In the genomic region with DNA sequence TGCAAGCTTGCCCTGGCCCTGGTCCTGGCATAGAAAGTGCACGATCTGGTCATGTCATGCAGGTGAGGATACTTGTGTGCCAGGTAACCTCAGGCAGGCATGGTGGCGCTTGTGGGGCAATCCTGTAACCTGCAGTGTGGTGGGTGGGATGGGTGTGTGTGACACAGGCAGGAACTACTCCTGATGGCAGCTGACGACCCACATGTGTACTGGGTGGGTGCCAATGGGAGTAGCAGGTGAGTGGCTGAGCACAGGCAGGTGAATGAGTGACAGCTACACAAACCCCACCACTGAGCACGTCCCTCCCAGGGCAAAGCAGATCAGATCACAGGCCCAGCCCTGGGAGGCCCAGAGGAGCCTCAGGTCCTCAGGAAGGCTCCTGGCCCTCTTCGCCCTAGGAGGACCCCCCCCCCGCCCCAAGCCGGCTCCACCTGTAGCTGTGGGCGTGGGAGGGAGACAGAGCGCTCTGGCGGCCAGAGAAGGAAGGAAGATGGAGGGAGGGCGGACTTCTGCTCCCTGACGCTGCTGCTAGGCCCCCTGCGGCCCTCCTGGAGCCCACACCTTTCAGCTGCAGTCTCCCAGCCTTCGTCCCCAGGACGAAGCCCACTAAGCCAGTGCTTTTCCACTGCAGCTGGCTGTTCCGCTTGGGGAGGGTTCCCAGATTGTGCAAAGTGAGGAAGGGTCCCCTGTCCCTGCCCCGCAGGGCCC, we compare ENCODE assay signal across 8 cellular contexts. TPM values are rescaled to one million over a fixed set of nuclear protein-coding genes. Genes with fewer than 3 reads are reported as not detected.
DNase-seq lines count a peak whose midpoint lies in the region; ATAC-seq and TF ChIP-seq lines count a peak whose summit lies in the region.

No MANE protein-coding gene starts in this region.

- H3K4me3 Mint-ChIP-seq in T-helper 1 cell treated with Interleukin-12 subunit alpha and Interleukin-12 subunit beta and Interleukin-4 antibody, amounts not matched to agents 30 μg/mL and 1 μg/mL, for 36 hours: peak overlapping the region; percentile 48
- H3K4me3 Mint-ChIP-seq in activated T-helper 1 cell treated with anti-CD3 and anti-CD28 coated beads, Interleukin-12 subunit alpha, Interleukin-12 subunit beta, Interleukin-2, Interleukin-4 antibody, amounts not matched to agents 30 ng/mL and 10 ng/mL and 1 ng/mL, durations not matched to agents 14 hours and 24 hours and 36 hours: peak overlapping the region; percentile 32

- H3K9me3 ChIP-seq in testis: no peaks in the 10 kb centered on the region

- H3K27ac Mint-ChIP-seq in T-helper 1 cell treated with Interleukin-12 subunit alpha and Interleukin-12 subunit beta and Interleukin-4 antibody, amounts not matched to agents 30 μg/mL and 1 μg/mL, for 36 hours: no peak overlapping the region
- H3K27ac Mint-ChIP-seq in activated T-helper 1 cell treated with anti-CD3 and anti-CD28 coated beads, Interleukin-12 subunit alpha, Interleukin-12 subunit beta, Interleukin-2, Interleukin-4 antibody, amounts not matched to agents 30 ng/mL and 10 ng/mL and 1 ng/mL, durations not matched to agents 14 hours and 24 hours and 36 hours: no peak overlapping the region

- DNase-seq in T-helper 1 cell: no peak
- DNase-seq in activated T-helper 1 cell treated with anti-CD3 and anti-CD28 coated beads, Interleukin-12 subunit alpha, Interleukin-12 subunit beta, Interleukin-2, Interleukin-4 antibody, amounts not matched to agents 30 ng/mL and 10 ng/mL and 1 ng/mL, durations not matched to agents 14 hours and 24 hours and 36 hours (ENCODE audit: low spot score): no peak
- DNase-seq in kidney epithelial cell (ENCODE audit: low read depth): no peak
- DNase-seq in testis: no peak
- DNase-seq in dedifferentiated amniotic fluid mesenchymal stem cell (ENCODE audit: extremely low spot score): no peak

- 20 to 34% methylated on average over 13 to 17 of the region's 17 CpGs for WGBS in testis, 2 donors

- TF ChIP-seq POLR2A in testis (IDR thresholded peaks at IDR 0.05): no peak

- H3K36me3 Mint-ChIP-seq in T-helper 1 cell treated with Interleukin-12 subunit alpha and Interleukin-12 subunit beta and Interleukin-4 antibody, amounts not matched to agents 30 μg/mL and 1 μg/mL, for 36 hours (ENCODE audit: low read depth): peaks cover 15% of the 10 kb centered on the region
- H3K36me3 Mint-ChIP-seq in activated T-helper 1 cell treated with anti-CD3 and anti-CD28 coated beads, Interleukin-12 subunit alpha, Interleukin-12 subunit beta, Interleukin-2, Interleukin-4 antibody, amounts not matched to agents 30 ng/mL and 10 ng/mL and 1 ng/mL, durations not matched to agents 14 hours and 24 hours and 36 hours (ENCODE audit: low read depth): peaks cover 13% of the 10 kb centered on the region

- ATAC-seq in GM19328 (IDR thresholded peaks at IDR 0.05; ENCODE audit: unreplicated experiment) (no peak), GM21381 (IDR thresholded peaks at IDR 0.05; ENCODE audit: unreplicated experiment) (no peak)

- peaks cover under 1% of the 10 kb centered on the region for H3K36me3 ChIP-seq in kidney epithelial cell (ENCODE audit: control insufficient read depth, insufficient read depth, low read length)
- no peaks in the 10 kb centered on the region for H3K36me3 ChIP-seq in testis (ENCODE audit: low read depth, missing control alignments)

- peaks cover 6% of the 10 kb centered on the region for H3K4me1 ChIP-seq in testis

- peak overlapping the region; percentile 61 for H3K4me3 ChIP-seq in kidney epithelial cell (ENCODE audit: low read depth, low read length)
- peak overlapping the region; percentile 86 to 88 for H3K4me3 ChIP-seq in testis

- H3K27me3 ChIP-seq in kidney epithelial cell (ENCODE audit: control insufficient read depth, insufficient read depth, low read length): no peaks in the 10 kb centered on the region
- no peaks in the 10 kb centered on the region for H3K27me3 ChIP-seq in testis

- no peak for TF ChIP-seq CTCF in kidney epithelial cell (IDR thresholded peaks at IDR 0.05; ENCODE audit: insufficient read depth, low read length, poor library complexity, severe bottlenecking)
- no peak for TF ChIP-seq CTCF in testis (IDR thresholded peaks at IDR 0.05)

- peaks cover 4% of the 10 kb centered on the region for H3K27me3 Mint-ChIP-seq in T-helper 1 cell treated with Interleukin-12 subunit alpha and Interleukin-12 subunit beta and Interleukin-4 antibody, amounts not matched to agents 30 μg/mL and 1 μg/mL, for 36 hours (ENCODE audit: low read depth)
- H3K27me3 Mint-ChIP-seq in activated T-helper 1 cell treated with anti-CD3 and anti-CD28 coated beads, Interleukin-12 subunit alpha, Interleukin-12 subunit beta, Interleukin-2, Interleukin-4 antibody, amounts not matched to agents 30 ng/mL and 10 ng/mL and 1 ng/mL, durations not matched to agents 14 hours and 24 hours and 36 hours (ENCODE audit: insufficient read depth): no peaks in the 10 kb centered on the region

- intact Hi-C loops in activated T-helper 1 cell treated with anti-CD3 and anti-CD28 coated beads, Interleukin-12 subunit alpha, Interleukin-12 subunit beta, Interleukin-2, Interleukin-4 antibody, amounts not matched to agents 30 ng/mL and 10 ng/mL and 1 ng/mL, durations not matched to agents 14 hours and 24 hours and 36 hours (cut with micrococcal nuclease): loop anchor here (1.0 to 10.0 kb wide), 4 partner anchors 41 to 1392 kb away; partner anchors contain the start of genes GRAMD1A, SCGB2B2, ZNF302 and ZNF599
- intact Hi-C loops in testis (cut with DNase I; ENCODE audit: low total_unique reads): loop anchor here (5.0 kb wide), 1 partner anchor 55 kb away; the partner anchor contains the start of genes SCGB2B2 and ZNF302

- H3K27ac ChIP-seq in testis: peak overlapping the region; percentile 93 to 97

- H3K4me1 Mint-ChIP-seq in T-helper 1 cell treated with Interleukin-12 subunit alpha and Interleukin-12 subunit beta and Interleukin-4 antibody, amounts not matched to agents 30 μg/mL and 1 μg/mL, for 36 hours (ENCODE audit: low read depth): peaks cover 22% of the 10 kb centered on the region
- H3K4me1 Mint-ChIP-seq in activated T-helper 1 cell treated with anti-CD3 and anti-CD28 coated beads, Interleukin-12 subunit alpha, Interleukin-12 subunit beta, Interleukin-2, Interleukin-4 antibody, amounts not matched to agents 30 ng/mL and 10 ng/mL and 1 ng/mL, durations not matched to agents 14 hours and 24 hours and 36 hours (ENCODE audit: low read depth): peaks cover 24% of the 10 kb centered on the region

- H3K9me3 Mint-ChIP-seq in T-helper 1 cell treated with Interleukin-12 subunit alpha and Interleukin-12 subunit beta and Interleukin-4 antibody, amounts not matched to agents 30 μg/mL and 1 μg/mL, for 36 hours: peaks cover 19% of the 10 kb centered on the region
- H3K9me3 Mint-ChIP-seq in activated T-helper 1 cell treated with anti-CD3 and anti-CD28 coated beads, Interleukin-12 subunit alpha, Interleukin-12 subunit beta, Interleukin-2, Interleukin-4 antibody, amounts not matched to agents 30 ng/mL and 10 ng/mL and 1 ng/mL, durations not matched to agents 14 hours and 24 hours and 36 hours: peaks cover 14% of the 10 kb centered on the region

RNA-seq across cellular contexts. Expression of gene ZNF181, which starts 1.3 kb away (rescaled TPM):
- total RNA-seq in activated T-helper 1 cell treated with anti-CD3 and anti-CD28 coated beads, Interleukin-12 subunit alpha, Interleukin-12 subunit beta, Interleukin-2, Interleukin-4 antibody, amounts not matched to agents 30 ng/mL and 10 ng/mL and 1 ng/mL, durations not matched to agents 14 hours and 24 hours and 36 hours: 3.1 and 4.3 TPM in 2 replicates
- total RNA-seq in kidney epithelial cell (14.3 and 21.1 TPM in 2 replicates), testis (10 to 100 TPM; 16.1 to 18.5 TPM)
- 10.7 TPM for polyA plus RNA-seq in testis (ENCODE audit: insufficient read depth, low read depth, low replicate concordance)

RNA-seq across cellular contexts. Expression of gene ZNF599, which starts 40.3 kb away (rescaled TPM):
- total RNA-seq in activated T-helper 1 cell treated with anti-CD3 and anti-CD28 coated beads, Interleukin-12 subunit alpha, Interleukin-12 subunit beta, Interleukin-2, Interleukin-4 antibody, amounts not matched to agents 30 ng/mL and 10 ng/mL and 1 ng/mL, durations not matched to agents 14 hours and 24 hours and 36 hours: 2.3 and 2.6 TPM in 2 replicates
- total RNA-seq in kidney epithelial cell (4.6 and 7.7 TPM in 2 replicates), testis (10 to 100 TPM; 26.4 to 27.1 TPM)
- polyA plus RNA-seq in testis (ENCODE audit: insufficient read depth, low read depth, low replicate concordance): 18.3 TPM

RNA-seq across cellular contexts. Expression of gene ZNF302, which starts 55.2 kb away (rescaled TPM):
- total RNA-seq in activated T-helper 1 cell treated with anti-CD3 and anti-CD28 coated beads, Interleukin-12 subunit alpha, Interleukin-12 subunit beta, Interleukin-2, Interleukin-4 antibody, amounts not matched to agents 30 ng/mL and 10 ng/mL and 1 ng/mL, durations not matched to agents 14 hours and 24 hours and 36 hours: 14.8 and 16.5 TPM in 2 replicates
- total RNA-seq in kidney epithelial cell: 14.7 and 17.1 TPM in 2 replicates
- total RNA-seq in testis: 10 to 100 TPM; 36.7 to 50.8 TPM
- 24.1 TPM for polyA plus RNA-seq in testis (ENCODE audit: insufficient read depth, low read depth, low replicate concordance)

RNA-seq across cellular contexts. Expression of gene SCGB2B2, which starts 55.7 kb away (rescaled TPM):
- 0.20 TPM in 1 of 2 replicates, not detected in the other for total RNA-seq in activated T-helper 1 cell treated with anti-CD3 and anti-CD28 coated beads, Interleukin-12 subunit alpha, Interleukin-12 subunit beta, Interleukin-2, Interleukin-4 antibody, amounts not matched to agents 30 ng/mL and 10 ng/mL and 1 ng/mL, durations not matched to agents 14 hours and 24 hours and 36 hours
- total RNA-seq in kidney epithelial cell (0.38 and 0.62 TPM in 2 replicates), testis (1 to 10 TPM; 3.3 to 4.4 TPM)
- polyA plus RNA-seq in testis (ENCODE audit: insufficient read depth, low read depth, low replicate concordance): 1.5 TPM
